In genomic region chr10:113499066-113499465, GRCh38 we compare ENCODE assay signal across 1 cellular context.
TF ChIP-seq lines count a peak whose summit lies in the region.

No MANE protein-coding gene starts in this region.

TF ChIP-seq in SK-N-SH, 30 proteins besides CTCF, POLR2A, EP300 and RAD21 (continued from another document):
- TF ChIP-seq EZH2phosphoT487 (IDR thresholded peaks at IDR 0.05; ENCODE audit: borderline replicate concordance, low read depth), result no peak
- no peak for TF ChIP-seq POLR2AphosphoS5 (IDR thresholded peaks at IDR 0.05; ENCODE audit: low read depth, low read length)
- TF ChIP-seq NFIC (IDR thresholded peaks at IDR 0.05; ENCODE audit: borderline replicate concordance), result no peak
- no peak for TF ChIP-seq ZBTB33 (IDR thresholded peaks at IDR 0.05; ENCODE audit: borderline replicate concordance, low read depth)
- no peak for TF ChIP-seq USF2 (IDR thresholded peaks at IDR 0.05; ENCODE audit: borderline replicate concordance, low read depth, low read length)
- no peak for TF ChIP-seq RCOR1 (IDR thresholded peaks at IDR 0.05; ENCODE audit: low read length)
- no peak for TF ChIP-seq RFX5 (IDR thresholded peaks at IDR 0.05; ENCODE audit: low read length)
